ENCODE assay signal across 1 cellular context in the genomic region with DNA sequence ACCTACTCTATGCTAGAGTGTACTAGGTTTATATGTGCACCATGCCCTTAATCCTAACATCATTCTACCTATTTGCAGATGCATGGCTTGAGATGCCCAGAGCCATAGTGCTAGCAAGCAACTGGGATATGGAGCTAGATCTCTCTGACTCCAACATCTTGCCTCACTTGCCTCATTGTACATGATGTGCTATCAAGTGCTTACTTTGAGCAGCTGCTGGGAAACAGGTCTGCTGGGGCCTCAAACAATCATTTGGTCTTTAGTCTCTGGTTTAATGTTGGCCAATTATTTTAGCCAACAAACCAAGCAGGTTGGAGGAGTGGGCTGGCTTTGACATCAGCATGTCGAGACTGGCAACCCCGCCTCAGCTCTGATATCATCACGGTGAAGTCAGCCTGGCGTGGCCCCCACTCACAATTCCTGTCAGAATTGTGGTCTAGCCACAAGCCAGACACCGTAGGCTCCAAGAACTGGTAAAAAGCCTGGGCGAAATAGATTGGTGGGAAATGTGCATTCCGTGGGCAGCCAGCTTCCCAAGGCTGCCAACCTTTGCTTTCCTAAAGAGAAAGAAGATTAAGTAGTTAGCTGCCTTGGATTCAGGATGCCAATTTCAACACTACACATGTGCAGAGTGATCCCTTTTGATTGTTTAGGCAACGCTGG.
TF ChIP-seq lines count a peak whose summit lies in the region.

No MANE protein-coding gene starts in this region.

TF ChIP-seq in GM23338, 12 proteins besides CTCF, POLR2A, EP300 and RAD21 (continued from another document):
- TF ChIP-seq REST (IDR thresholded peaks at IDR 0.05; ENCODE audit: unreplicated experiment), result no peak
- TF ChIP-seq, protein P1, sequence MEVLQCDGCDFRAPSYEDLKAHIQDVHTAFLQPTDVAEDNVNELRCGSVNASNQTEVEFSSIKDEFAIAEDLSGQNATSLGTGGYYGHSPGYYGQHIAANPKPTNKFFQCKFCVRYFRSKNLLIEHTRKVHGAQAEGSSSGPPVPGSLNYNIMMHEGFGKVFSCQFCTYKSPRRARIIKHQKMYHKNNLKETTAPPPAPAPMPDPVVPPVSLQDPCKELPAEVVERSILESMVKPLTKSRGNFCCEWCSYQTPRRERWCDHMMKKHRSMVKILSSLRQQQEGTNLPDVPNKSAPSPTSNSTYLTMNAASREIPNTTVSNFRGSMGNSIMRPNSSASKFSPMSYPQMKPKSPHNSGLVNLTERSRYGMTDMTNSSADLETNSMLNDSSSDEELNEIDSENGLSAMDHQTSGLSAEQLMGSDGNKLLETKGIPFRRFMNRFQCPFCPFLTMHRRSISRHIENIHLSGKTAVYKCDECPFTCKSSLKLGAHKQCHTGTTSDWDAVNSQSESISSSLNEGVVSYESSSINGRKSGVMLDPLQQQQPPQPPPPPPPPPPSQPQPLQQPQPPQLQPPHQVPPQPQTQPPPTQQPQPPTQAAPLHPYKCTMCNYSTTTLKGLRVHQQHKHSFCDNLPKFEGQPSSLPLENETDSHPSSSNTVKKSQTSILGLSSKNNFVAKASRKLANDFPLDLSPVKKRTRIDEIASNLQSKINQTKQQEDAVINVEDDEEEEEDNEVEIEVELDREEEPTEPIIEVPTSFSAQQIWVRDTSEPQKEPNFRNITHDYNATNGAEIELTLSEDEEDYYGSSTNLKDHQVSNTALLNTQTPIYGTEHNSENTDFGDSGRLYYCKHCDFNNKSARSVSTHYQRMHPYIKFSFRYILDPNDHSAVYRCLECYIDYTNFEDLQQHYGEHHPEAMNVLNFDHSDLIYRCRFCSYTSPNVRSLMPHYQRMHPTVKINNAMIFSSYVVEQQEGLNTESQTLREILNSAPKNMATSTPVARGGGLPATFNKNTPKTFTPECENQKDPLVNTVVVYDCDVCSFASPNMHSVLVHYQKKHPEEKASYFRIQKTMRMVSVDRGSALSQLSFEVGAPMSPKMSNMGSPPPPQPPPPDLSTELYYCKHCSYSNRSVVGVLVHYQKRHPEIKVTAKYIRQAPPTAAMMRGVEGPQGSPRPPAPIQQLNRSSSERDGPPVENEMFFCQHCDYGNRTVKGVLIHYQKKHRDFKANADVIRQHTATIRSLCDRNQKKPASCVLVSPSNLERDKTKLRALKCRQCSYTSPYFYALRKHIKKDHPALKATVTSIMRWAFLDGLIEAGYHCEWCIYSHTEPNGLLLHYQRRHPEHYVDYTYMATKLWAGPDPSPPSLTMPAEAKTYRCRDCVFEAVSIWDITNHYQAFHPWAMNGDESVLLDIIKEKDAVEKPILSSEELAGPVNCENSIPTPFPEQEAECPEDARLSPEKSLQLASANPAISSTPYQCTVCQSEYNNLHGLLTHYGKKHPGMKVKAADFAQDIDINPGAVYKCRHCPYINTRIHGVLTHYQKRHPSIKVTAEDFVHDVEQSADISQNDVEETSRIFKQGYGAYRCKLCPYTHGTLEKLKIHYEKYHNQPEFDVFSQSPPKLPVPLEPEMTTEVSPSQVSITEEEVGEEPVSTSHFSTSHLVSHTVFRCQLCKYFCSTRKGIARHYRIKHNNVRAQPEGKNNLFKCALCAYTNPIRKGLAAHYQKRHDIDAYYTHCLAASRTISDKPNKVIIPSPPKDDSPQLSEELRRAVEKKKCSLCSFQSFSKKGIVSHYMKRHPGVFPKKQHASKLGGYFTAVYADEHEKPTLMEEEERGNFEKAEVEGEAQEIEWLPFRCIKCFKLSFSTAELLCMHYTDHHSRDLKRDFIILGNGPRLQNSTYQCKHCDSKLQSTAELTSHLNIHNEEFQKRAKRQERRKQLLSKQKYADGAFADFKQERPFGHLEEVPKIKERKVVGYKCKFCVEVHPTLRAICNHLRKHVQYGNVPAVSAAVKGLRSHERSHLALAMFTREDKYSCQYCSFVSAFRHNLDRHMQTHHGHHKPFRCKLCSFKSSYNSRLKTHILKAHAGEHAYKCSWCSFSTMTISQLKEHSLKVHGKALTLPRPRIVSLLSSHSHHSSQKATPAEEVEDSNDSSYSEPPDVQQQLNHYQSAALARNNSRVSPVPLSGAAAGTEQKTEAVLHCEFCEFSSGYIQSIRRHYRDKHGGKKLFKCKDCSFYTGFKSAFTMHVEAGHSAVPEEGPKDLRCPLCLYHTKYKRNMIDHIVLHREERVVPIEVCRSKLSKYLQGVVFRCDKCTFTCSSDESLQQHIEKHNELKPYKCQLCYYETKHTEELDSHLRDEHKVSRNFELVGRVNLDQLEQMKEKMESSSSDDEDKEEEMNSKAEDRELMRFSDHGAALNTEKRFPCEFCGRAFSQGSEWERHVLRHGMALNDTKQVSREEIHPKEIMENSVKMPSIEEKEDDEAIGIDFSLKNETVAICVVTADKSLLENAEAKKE (CRISPR knock-in tag; IDR thresholded peaks at IDR 0.05), result no peak
- TF ChIP-seq NANOG (IDR thresholded peaks at IDR 0.05; ENCODE audit: borderline replicate concordance), result no peak
- no peak for TF ChIP-seq EZH2phosphoT487 (IDR thresholded peaks at IDR 0.05; ENCODE audit: unreplicated experiment)
- TF ChIP-seq JUNB (IDR thresholded peaks at IDR 0.05; ENCODE audit: unreplicated experiment), result no peak
- no peak for TF ChIP-seq STAT1 (IDR thresholded peaks at IDR 0.05; ENCODE audit: unreplicated experiment)
TF ChIP-seq in GM23338: peak in this region for 0.
